27 cellular contexts compared by ENCODE assay signal in genomic region chr17:71535311-71535710, GRCh38.
"Had no signal": no experiment of that assay in that cellular context is flagged by ENCODE, and none has a peak within 500 bp of the region (broad histone marks: within the 10 kb centered on the region; RNA-seq: fewer than 3 reads in every experiment).

No MANE protein-coding gene starts in this region.

- ATAC-seq: activated CD8-positive, alpha-beta memory T cell treated with anti-CD3 and anti-CD28 coated beads, Interleukin-2, amount 10 ng/mL, durations not matched to agents 7 days and 5 days; activated naive CD4-positive, alpha-beta T cell treated with anti-CD3 and anti-CD28 coated beads, Interleukin-2, amount 50 U/mL, for 72 hours; activated naive CD8-positive, alpha-beta T cell treated with anti-CD3 and anti-CD28 coated beads, Interleukin-2, amount 50 U/mL, for 24 hours; activated T-cell treated with anti-CD3 and anti-CD28 coated beads, Interleukin-2, amount 50 U/mL, for 4 hours; body of pancreas; Panc1; WTC11 had no signal

- H3K27me3 ChIP-seq: ascending aorta, body of pancreas, cardiac muscle cell had no signal

- H3K9me3 ChIP-seq: ascending aorta, body of pancreas had no signal

- H3K4me1 ChIP-seq: ascending aorta, body of pancreas had no signal

- DNase-seq: activated CD4-positive, alpha-beta T cell treated with anti-CD3 and anti-CD28 coated beads for 48 hours; activated CD4-positive, alpha-beta T cell treated with anti-CD3 and anti-CD28 coated beads, Interleukin-2, amount 50 U/mL, for 48 hours; activated CD4-positive, CD25-positive, alpha-beta regulatory T cell treated with anti-CD3 and anti-CD28 coated beads, Interleukin-2, amount 50 U/mL, for 72 hours; activated CD8-positive, alpha-beta memory T cell treated with anti-CD3 and anti-CD28 coated beads, Interleukin-2, amount 10 ng/mL, durations not matched to agents 7 days and 5 days; activated effector memory CD4-positive, alpha-beta T cell treated with anti-CD3 and anti-CD28 coated beads, Interleukin-2, amount 50 U/mL, for 16 hours; activated naive CD4-positive, alpha-beta T cell treated with Interleukin-2 at 50 U/mL for 16 hours; activated naive CD8-positive, alpha-beta T cell treated with anti-CD3 and anti-CD28 coated beads, Interleukin-2, amount 50 U/mL, for 24 hours; activated T-cell treated with anti-CD3 and anti-CD28 coated beads, Interleukin-2, amount 50 U/mL, for 4 hours; amniotic stem cell; body of pancreas; cerebellar nuclear complex; KG1; NCI-H1092; NCI-H1417; NCI-H1930; NCI-H2171; NCI-H226; NCI-H510A; NCI-H526 treated with DMSO at 0.1 percent for 48 hours; NCI-H82; OCI-M1; SHP77 had no signal

- H3K36me3 ChIP-seq: ascending aorta, cardiac muscle cell had no signal

- H3K27ac ChIP-seq: ascending aorta, body of pancreas, cardiac muscle cell had no signal

- H3K4me3 ChIP-seq: ascending aorta, body of pancreas, cardiac muscle cell had no signal
